ENCODE assay signal across 8 cellular contexts in the genomic region with DNA sequence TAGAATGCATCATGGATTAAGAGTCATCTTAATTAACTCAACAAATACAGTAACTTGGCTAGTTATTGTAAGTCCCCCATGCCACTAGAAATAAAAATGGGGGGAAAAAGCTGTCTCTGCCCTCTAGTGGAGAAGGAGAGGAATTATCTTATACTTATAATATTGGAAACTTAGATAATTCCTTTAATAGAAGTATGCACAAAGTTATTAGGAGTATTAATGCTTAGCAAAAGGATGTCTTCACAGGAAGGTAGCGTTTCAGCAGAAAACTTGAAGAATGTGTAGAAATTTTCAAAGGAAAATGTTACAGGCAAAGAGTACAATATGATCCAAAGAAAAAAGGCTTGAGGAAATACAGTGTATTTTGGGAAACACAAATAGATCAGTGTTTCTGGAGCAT. TPM values are rescaled to one million over a fixed set of nuclear protein-coding genes. Genes with fewer than 3 reads are reported as not detected.
A peak's percentile ranks its signal among the peaks of the same experiment; 100 is the strongest.
DNase-seq lines count a peak whose midpoint lies in the region; ATAC-seq and TF ChIP-seq lines count a peak whose summit lies in the region.

No MANE protein-coding gene starts in this region.

- no peak overlapping the region for H3K4me3 ChIP-seq in heart right ventricle

- H3K9me3 Mint-ChIP-seq in activated CD4-positive, alpha-beta T cell treated with anti-CD3 and anti-CD28 coated beads, Interleukin-2, amount 10 ng/mL, durations not matched to agents 7 days and 5 days = no peaks in the 10 kb centered on the region

- POLR2A ChIA-PET in activated CD4-positive, alpha-beta T cell treated with anti-CD3 and anti-CD28 coated beads, Interleukin-2, amount 10 ng/mL, durations not matched to agents 7 days and 5 days (lab: Charles Lee) = no interaction called here

- no peak for DNase-seq in heart right ventricle
- no peak for DNase-seq in left ventricle myocardium superior
- peak; percentile 8 for DNase-seq in NCI-H748 treated with DMSO at 0.1 percent for 48 hours (lab: John Stamatoyannopoulos, UW)
- peak; percentile 37 for DNase-seq in epidermal melanocyte (ENCODE audit: insufficient read length, low spot score)
- DNase-seq in retina = peak; percentile 1
- no peak for DNase-seq in activated CD4-positive, alpha-beta T cell treated with anti-CD3 and anti-CD28 coated beads, Interleukin-2, amount 10 ng/mL, durations not matched to agents 7 days and 5 days
- DNase-seq in GOT3 (lab: John Stamatoyannopoulos, UW) = no peak

- H3K36me3 Mint-ChIP-seq in activated CD4-positive, alpha-beta T cell treated with anti-CD3 and anti-CD28 coated beads, Interleukin-2, amount 10 ng/mL, durations not matched to agents 7 days and 5 days (ENCODE audit: low read depth) = no peaks in the 10 kb centered on the region

- H3K9me3 ChIP-seq in heart right ventricle = peaks cover 0 to 2% (median 0%) of the 10 kb centered on the region in 11 donors

- peaks cover 6% of the 10 kb centered on the region for H3K27me3 Mint-ChIP-seq in activated CD4-positive, alpha-beta T cell treated with anti-CD3 and anti-CD28 coated beads, Interleukin-2, amount 10 ng/mL, durations not matched to agents 7 days and 5 days

- no peaks in the 10 kb centered on the region for H3K36me3 ChIP-seq in heart right ventricle

- peaks cover 0 to 3% (median 0%) of the 10 kb centered on the region in 7 donors for H3K27me3 ChIP-seq in heart right ventricle

- intact Hi-C loops in heart right ventricle (cut with DNase I) = no loop called here
- intact Hi-C loops in left ventricle myocardium superior (cut with micrococcal nuclease) = no loop called here

- CTCF ChIA-PET in activated CD4-positive, alpha-beta T cell treated with anti-CD3 and anti-CD28 coated beads, Interleukin-2, amount 10 ng/mL, durations not matched to agents 7 days and 5 days (lab: Charles Lee) = no interaction called here

- no peaks in the 10 kb centered on the region for H3K4me1 ChIP-seq in heart right ventricle

- no peak overlapping the region for H3K4me3 Mint-ChIP-seq in activated CD4-positive, alpha-beta T cell treated with anti-CD3 and anti-CD28 coated beads, Interleukin-2, amount 10 ng/mL, durations not matched to agents 7 days and 5 days

- peak; percentile 16 to 70 (median 61) for TF ChIP-seq CTCF in heart right ventricle (IDR thresholded peaks at IDR 0.05)

- no peak for ATAC-seq in heart right ventricle
- no peak for ATAC-seq in left ventricle myocardium superior
- ATAC-seq in activated CD4-positive, CD25-positive, alpha-beta regulatory T cell treated with anti-CD3 and anti-CD28 coated beads, Interleukin-2, amount 50 U/mL, for 24 hours = no peak

- 10 to 12% methylated on average over 1 of the region's 1 CpG for WGBS in heart right ventricle, 2 donors

- H3K27ac Mint-ChIP-seq in activated CD4-positive, alpha-beta T cell treated with anti-CD3 and anti-CD28 coated beads, Interleukin-2, amount 10 ng/mL, durations not matched to agents 7 days and 5 days = no peak overlapping the region

- no peaks in the 10 kb centered on the region for H3K4me1 Mint-ChIP-seq in activated CD4-positive, alpha-beta T cell treated with anti-CD3 and anti-CD28 coated beads, Interleukin-2, amount 10 ng/mL, durations not matched to agents 7 days and 5 days

- H3K27ac ChIP-seq in heart right ventricle = no peak overlapping the region

RNA-seq across cellular contexts. Expression of gene OR5AU1, which starts 19.8 kb away (rescaled TPM):
- total RNA-seq in heart right ventricle (not detected), left ventricle myocardium superior (not detected)
- polyA plus RNA-seq in heart right ventricle = not detected
- total RNA-seq in activated CD4-positive, alpha-beta T cell treated with anti-CD3 and anti-CD28 coated beads, Interleukin-2, amount 10 ng/mL, durations not matched to agents 7 days and 5 days = not detected

RNA-seq across cellular contexts. Expression of gene TMEM253, which starts 35.2 kb away (rescaled TPM):
- total RNA-seq in heart right ventricle = under 1 TPM in 9 of 10 donors, not detected in 1; 0.16 to 0.45 (median 0.28) TPM
- 1 to 10 TPM in 1 of 2 donors, under 1 TPM in 1; 0.30 to 1.1 TPM for polyA plus RNA-seq in heart right ventricle
- 0.20 TPM for total RNA-seq in left ventricle myocardium superior
- total RNA-seq in activated CD4-positive, alpha-beta T cell treated with anti-CD3 and anti-CD28 coated beads, Interleukin-2, amount 10 ng/mL, durations not matched to agents 7 days and 5 days = not detected

RNA-seq across cellular contexts. Expression of gene ZNF219, which starts 37.6 kb away (rescaled TPM):
- total RNA-seq in heart right ventricle (10 to 100 TPM; 22.1 to 58.4 (median 32.2) TPM), left ventricle myocardium superior (57.0 TPM)
- 10 to 100 TPM; 37.1 to 39.2 TPM for polyA plus RNA-seq in heart right ventricle
- total RNA-seq in activated CD4-positive, alpha-beta T cell treated with anti-CD3 and anti-CD28 coated beads, Interleukin-2, amount 10 ng/mL, durations not matched to agents 7 days and 5 days = 1 to 10 TPM; 5.0 to 6.2 TPM

Comparison
In these comparisons a context has a peak if more than half of its experiments do, and no peak if none do; other contexts are left out.
1. DNase-seq: peak in NCI-H748 treated with DMSO at 0.1 percent for 48 hours (single experiment), epidermal melanocyte (single experiment) and retina (single experiment); none in heart right ventricle (0 of 2), left ventricle myocardium superior (single experiment), activated CD4-positive, alpha-beta T cell treated with anti-CD3 and anti-CD28 coated beads, Interleukin-2, amount 10 ng/mL, durations not matched to agents 7 days and 5 days (single experiment) and GOT3 (single experiment).